ENCODE assay signal across 23 cellular contexts in the genomic region with DNA sequence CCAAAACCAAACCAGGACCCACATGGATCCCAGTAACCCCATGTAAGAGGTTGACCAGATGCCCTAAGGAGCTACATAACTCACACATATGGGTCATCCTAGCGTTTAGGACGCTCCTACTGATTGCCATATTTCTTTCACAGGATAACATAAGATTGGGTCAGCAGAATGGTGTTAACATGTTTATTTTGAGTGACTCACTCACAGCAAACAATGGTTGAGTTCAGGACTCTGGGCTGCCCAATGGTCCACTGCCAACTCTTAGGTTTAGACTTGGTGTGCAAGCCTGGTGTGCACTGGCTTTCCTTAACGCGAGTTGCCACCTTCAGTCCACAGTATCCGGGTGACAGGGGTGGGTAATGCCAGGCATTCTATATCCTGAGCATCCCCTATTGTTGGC.
"Had no signal": no experiment of that assay in that cellular context is flagged by ENCODE, and none has a peak within 500 bp of the region (broad histone marks: within the 10 kb centered on the region; RNA-seq: fewer than 3 reads in every experiment).

No MANE protein-coding gene starts in this region.

- H3K9me3 ChIP-seq: esophagus muscularis mucosa, gastroesophageal sphincter, prostate gland, right atrium auricular region, tibial artery had no signal

- H3K36me3 ChIP-seq: brain microvascular endothelial cell, esophagus muscularis mucosa, gastroesophageal sphincter, left ventricle myocardium inferior, prostate gland, right atrium auricular region, tibial artery had no signal

- H3K27me3 ChIP-seq: brain microvascular endothelial cell, esophagus muscularis mucosa, gastroesophageal sphincter, right atrium auricular region, tibial artery had no signal

- H3K4me1 ChIP-seq: esophagus muscularis mucosa, gastroesophageal sphincter, left ventricle myocardium inferior, prostate gland, right atrium auricular region, tibial artery had no signal

- H3K4me3 ChIP-seq: esophagus muscularis mucosa, gastroesophageal sphincter, left ventricle myocardium inferior, prostate gland, right atrium auricular region, tibial artery had no signal

- DNase-seq: activated CD4-positive, alpha-beta T cell treated with anti-CD3 and anti-CD28 coated beads for 1 hour; activated CD4-positive, alpha-beta T cell treated with anti-CD3 and anti-CD28 coated beads, Interleukin-2, amount 50 U/mL, for 1 hour; activated CD8-positive, alpha-beta T cell treated with anti-CD3 and anti-CD28 coated beads, Interleukin-2, amount 10 ng/mL, durations not matched to agents 7 days and 5 days; activated gamma-delta T cell treated with Interleukin-2 at 50 U/mL for 16 hours; activated T-cell treated with anti-CD3 and anti-CD28 coated beads, Interleukin-2, amount 50 U/mL, for 1 hour; aorta; brain microvascular endothelial cell; caudate nucleus; dermis blood vessel endothelial cell; effector CD8-positive, alpha-beta T cell; head of caudate nucleus; hypothalamus; left ventricle myocardium inferior; stimulated activated CD4-positive, alpha-beta T cell treated with anti-CD3 and anti-CD28 coated beads, Interleukin-12 subunit alpha, Interleukin-12 subunit beta, amount 100 ng/mL, for 4 hours; stimulated activated CD4-positive, alpha-beta T cell treated with anti-CD3 and anti-CD28 coated beads, Interleukin-4, amount 100 ng/mL, for 4 hours; stimulated activated naive CD8-positive, alpha-beta T cell treated with anti-CD3 and anti-CD28 coated beads, Interleukin-15, Interleukin-2, amounts not matched to agents 100 U/mL and 50 U/mL, for 24 hours; T-helper 9 cell; tibial artery had no signal

- ATAC-seq: activated CD8-positive, alpha-beta T cell treated with anti-CD3 and anti-CD28 coated beads, Interleukin-2, amount 10 ng/mL, durations not matched to agents 7 days and 5 days; gastroesophageal sphincter; natural killer cell treated with Interleukin-12 subunit alpha and Interleukin-12 subunit beta and Interleukin-15 and Interleukin-18, amount 100 ng/mL, for 72 hours; stimulated activated naive CD8-positive, alpha-beta T cell treated with anti-CD3 and anti-CD28 coated beads, Interleukin-15, Interleukin-2, amounts not matched to agents 100 U/mL and 50 U/mL, for 24 hours had no signal

- H3K27ac ChIP-seq: brain microvascular endothelial cell, esophagus muscularis mucosa, gastroesophageal sphincter, left ventricle myocardium inferior, prostate gland, right atrium auricular region, tibial artery had no signal
